11 cellular contexts compared by ENCODE assay signal in genomic region chr6:18504232-18504596, GRCh38.
DNase-seq lines count a peak whose midpoint lies in the region; ATAC-seq and TF ChIP-seq lines count a peak whose summit lies in the region.
"Had no signal": no experiment of that assay in that cellular context is flagged by ENCODE, and none has a peak within 500 bp of the region (broad histone marks: within the 10 kb centered on the region; RNA-seq: fewer than 3 reads in every experiment).

No MANE protein-coding gene starts in this region.

- H3K4me1 ChIP-seq in mammary epithelial cell (ENCODE audit: insufficient read depth, low read length) (peaks cover 18% of the 10 kb centered on the region), mucosa of stomach (ENCODE audit: control insufficient read depth, insufficient read depth, low read length) (peaks cover 7% of the 10 kb centered on the region)

- no peaks in the 10 kb centered on the region for H3K36me3 ChIP-seq in mammary epithelial cell (ENCODE audit: insufficient read depth, low read length)
- H3K36me3 ChIP-seq in mucosa of stomach (ENCODE audit: control insufficient read depth, insufficient read depth, low read length): no peaks in the 10 kb centered on the region
- H3K36me3 ChIP-seq: brain microvascular endothelial cell, gastroesophageal sphincter had no signal

- no peaks in the 10 kb centered on the region for H3K27me3 ChIP-seq in mammary epithelial cell (ENCODE audit: insufficient read depth, low read length)
- no peaks in the 10 kb centered on the region for H3K27me3 ChIP-seq in mucosa of stomach (ENCODE audit: control insufficient read depth, insufficient read depth, low read length)
- H3K27me3 ChIP-seq: brain microvascular endothelial cell, gastroesophageal sphincter had no signal

- dilution Hi-C loops in mammary epithelial cell (cut with HindIII; ENCODE audit: low sequenced_read_pairs): no loop called here

- H3K4me3 ChIP-seq in mammary epithelial cell (replicated peaks in 1 of 3; ENCODE audit: insufficient read depth in 1 of 3, low read depth in 2 of 3, low read length in 3 of 3) (no peak overlapping the region), mucosa of stomach (ENCODE audit: low read length) (peak overlapping the region; percentile 71)

- H3K27ac Mint-ChIP-seq in IgD-negative memory B cell: no peak overlapping the region
- no peak overlapping the region for H3K27ac Mint-ChIP-seq in activated naive CD8-positive, alpha-beta T cell treated with anti-CD3 and anti-CD28 coated beads, Interleukin-2, amount 50 U/mL, for 24 hours

- CTCF ChIA-PET in mammary epithelial cell (lab: Charles Lee; ENCODE audit: low non-redundant PET): no interaction called here

- ATAC-seq in HG03442 (IDR thresholded peaks at IDR 0.05; ENCODE audit: unreplicated experiment): no peak
- no peak for ATAC-seq in activated naive CD8-positive, alpha-beta T cell treated with anti-CD3 and anti-CD28 coated beads, Interleukin-2, amount 50 U/mL, for 24 hours
- ATAC-seq in HG03565 (IDR thresholded peaks at IDR 0.05; ENCODE audit: unreplicated experiment): no peak

- H3K9me3 ChIP-seq in mammary epithelial cell (replicated peaks; ENCODE audit: insufficient read depth, low read length) (no peaks in the 10 kb centered on the region), mucosa of stomach (ENCODE audit: control insufficient read depth, low read length) (no peaks in the 10 kb centered on the region)
- H3K9me3 ChIP-seq: gastroesophageal sphincter had no signal

- H3K79me2 ChIP-seq in mammary epithelial cell (ENCODE audit: insufficient read depth, low read length): no peaks in the 10 kb centered on the region

- intact Hi-C loops in mammary epithelial cell (cut with micrococcal nuclease): loop anchor here (1.0 to 10.0 kb wide), 8 partner anchors 117 to 1349 kb away; partner anchors contain the start of genes DEK, KDM1B, RNF144B and TPMT

- H4K20me1 ChIP-seq in mammary epithelial cell (ENCODE audit: insufficient read depth, low read length): no peaks in the 10 kb centered on the region

- no TSS peak for BruUV-seq in mammary epithelial cell (replicated peaks; lab: Mats Ljungman, UMichigan)

- H3K4me3 Mint-ChIP-seq in IgD-negative memory B cell: peak overlapping the region in 3 of 4 donors; percentile 81 to 91 (median 88)
- no peak overlapping the region for H3K4me3 Mint-ChIP-seq in activated naive CD8-positive, alpha-beta T cell treated with anti-CD3 and anti-CD28 coated beads, Interleukin-2, amount 50 U/mL, for 24 hours

- H3K9ac ChIP-seq in mammary epithelial cell (ENCODE audit: insufficient read depth, low read length): no peak overlapping the region
- no peak overlapping the region for H3K9ac ChIP-seq in mucosa of stomach (ENCODE audit: low read length)

- WGBS in mammary epithelial cell (ENCODE audit: low coverage, missing lambda C conversion rate): 6% methylated on average over 2 of the region's 2 CpGs

- in situ Hi-C loops in mammary epithelial cell (cut with MboI; ENCODE audit: low sequenced_read_pairs in 2 of 2): loop anchor here in 1 of 2 donors (10.0 kb wide), 1 partner anchor 179 kb away; no protein-coding TSS in a partner anchor

- TF ChIP-seq CTCF in 22Rv1 (IDR thresholded peaks at IDR 0.05) (peak; percentile 67), mammary epithelial cell (conservative IDR thresholded peaks at IDR 0.05 in 1 of 2, IDR thresholded peaks at IDR 0.05 in 1 of 2; ENCODE audit: extremely low read depth in 1 of 2, insufficient read depth in 1 of 2, low read depth in 1 of 2, low read length in 2 of 2) (no peak)

- H3K27ac ChIP-seq in 22Rv1 (no peak overlapping the region), mammary epithelial cell (ENCODE audit: insufficient read depth, low read depth, low read length) (no peak overlapping the region)

- DNase-seq in mammary epithelial cell (no peak), cortex of kidney (lab: John Stamatoyannopoulos, UW) (no peak)
- no peak for DNase-seq in activated naive CD8-positive, alpha-beta T cell treated with anti-CD3 and anti-CD28 coated beads, Interleukin-2, amount 50 U/mL, for 24 hours
- DNase-seq: activated CD4-positive, CD25-positive, alpha-beta regulatory T cell had no signal

- H3K36me3 Mint-ChIP-seq in IgD-negative memory B cell: no peaks in the 10 kb centered on the region
- H3K36me3 Mint-ChIP-seq in activated naive CD8-positive, alpha-beta T cell treated with anti-CD3 and anti-CD28 coated beads, Interleukin-2, amount 50 U/mL, for 24 hours (ENCODE audit: low read depth): no peaks in the 10 kb centered on the region

- H3K4me2 ChIP-seq in mammary epithelial cell (ENCODE audit: insufficient read depth, low read depth, low read length): no peak overlapping the region

- H3K9me3 Mint-ChIP-seq in IgD-negative memory B cell: no peaks in the 10 kb centered on the region
- no peaks in the 10 kb centered on the region for H3K9me3 Mint-ChIP-seq in activated naive CD8-positive, alpha-beta T cell treated with anti-CD3 and anti-CD28 coated beads, Interleukin-2, amount 50 U/mL, for 24 hours

- H2AFZ ChIP-seq in mammary epithelial cell (ENCODE audit: low read depth, low read length): peak overlapping the region; percentile 89

- H3K4me1 Mint-ChIP-seq in IgD-negative memory B cell: peaks cover 0 to 9% (median 8%) of the 10 kb centered on the region in 3 donors
- H3K4me1 Mint-ChIP-seq in activated naive CD8-positive, alpha-beta T cell treated with anti-CD3 and anti-CD28 coated beads, Interleukin-2, amount 50 U/mL, for 24 hours: peaks cover 7% of the 10 kb centered on the region

- no peaks in the 10 kb centered on the region for H3K27me3 Mint-ChIP-seq in IgD-negative memory B cell
- H3K27me3 Mint-ChIP-seq in activated naive CD8-positive, alpha-beta T cell treated with anti-CD3 and anti-CD28 coated beads, Interleukin-2, amount 50 U/mL, for 24 hours: peaks cover 1% of the 10 kb centered on the region
